ENCODE assay signal across 8 cellular contexts in genomic region chr3:64023187-64023860, GRCh38. TPM values are rescaled to one million over a fixed set of nuclear protein-coding genes. Genes with fewer than 3 reads are reported as not detected.
DNase-seq lines count a peak whose midpoint lies in the region; ATAC-seq and TF ChIP-seq lines count a peak whose summit lies in the region.

TSS of gene PSMD6 (minus strand) at chr3:64023494. CDS start at chr3:64023419, 75 bp downstream.

- ATAC-seq in GM21723 (IDR thresholded peaks at IDR 0.05; ENCODE audit: unreplicated experiment) (peak; percentile 99), RWPE2 (ENCODE audit: low read depth) (peak; percentile 89)
- peak; percentile 95 for ATAC-seq in stimulated activated naive CD8-positive, alpha-beta T cell treated with anti-CD3 and anti-CD28 coated beads, Interleukin-15, amount 100 ng/mL, for 72 hours

- H3K4me3 ChIP-seq in RWPE2 (ENCODE audit: severe bottlenecking) (peak within 1 kb of the TSS; percentile 83), fibroblast of the aortic adventitia (ENCODE audit: low read depth, low read length) (peak within 1 kb of the TSS; percentile 95)

- peaks cover 5% of the 10 kb centered on the region for H3K4me1 ChIP-seq in RWPE2 (ENCODE audit: insufficient read depth, poor library complexity, severe bottlenecking)

- H3K36me3 Mint-ChIP-seq in nephron (ENCODE audit: low read depth) = peaks cover 25% of the 10 kb centered on the region

- DNase-seq in ELF-1 (ENCODE audit: low read depth, low spot score) (peak; percentile 92), KG1 (lab: John Stamatoyannopoulos, UW) (peak; percentile 87), RWPE2 (ENCODE audit: low spot score) (peak; percentile 85), fibroblast of the aortic adventitia (ENCODE audit: low read depth) (peak; percentile 78)
- peak; percentile 90 for DNase-seq in activated T-helper 9 cell treated with anti-CD3 and anti-CD28 coated beads, Interleukin-2, amount 50 U/mL, for 16 hours (ENCODE audit: low read depth)
- peak; percentile 94 to 96 for DNase-seq in stimulated activated naive CD8-positive, alpha-beta T cell treated with anti-CD3 and anti-CD28 coated beads, Interleukin-15, amount 100 ng/mL, for 72 hours

- H3K4me1 Mint-ChIP-seq in nephron = peaks cover 22% of the 10 kb centered on the region
- peaks cover 30% of the 10 kb centered on the region for H3K4me1 Mint-ChIP-seq in stimulated activated naive CD8-positive, alpha-beta T cell treated with anti-CD3 and anti-CD28 coated beads, Interleukin-15, amount 100 ng/mL, for 72 hours

- TF ChIP-seq CTCF in RWPE2 (IDR thresholded peaks at IDR 0.05; ENCODE audit: poor library complexity, severe bottlenecking) (peak; percentile 99), fibroblast of the aortic adventitia (IDR thresholded peaks at IDR 0.05; ENCODE audit: insufficient read depth, low read length) (peak; percentile 99), nephron (IDR thresholded peaks at IDR 0.05; ENCODE audit: unreplicated experiment in 3 of 3) (peak; percentile 100)

- no peaks in the 10 kb centered on the region for H3K9me3 ChIP-seq in RWPE2 (ENCODE audit: severe bottlenecking)

- no peaks in the 10 kb centered on the region for H3K9me3 Mint-ChIP-seq in nephron
- no peaks in the 10 kb centered on the region for H3K9me3 Mint-ChIP-seq in stimulated activated naive CD8-positive, alpha-beta T cell treated with anti-CD3 and anti-CD28 coated beads, Interleukin-15, amount 100 ng/mL, for 72 hours

- H3K27me3 Mint-ChIP-seq in nephron (ENCODE audit: low read depth) = peaks cover 5% of the 10 kb centered on the region
- peaks cover 13% of the 10 kb centered on the region for H3K27me3 Mint-ChIP-seq in stimulated activated naive CD8-positive, alpha-beta T cell treated with anti-CD3 and anti-CD28 coated beads, Interleukin-15, amount 100 ng/mL, for 72 hours

- H3K4me3 Mint-ChIP-seq in nephron = peak within 1 kb of the TSS; percentile 90 to 94 (median 92)
- H3K4me3 Mint-ChIP-seq in stimulated activated naive CD8-positive, alpha-beta T cell treated with anti-CD3 and anti-CD28 coated beads, Interleukin-15, amount 100 ng/mL, for 72 hours = peak within 1 kb of the TSS; percentile 94

- no peaks in the 10 kb centered on the region for H3K27me3 ChIP-seq in RWPE2 (ENCODE audit: insufficient read depth, poor library complexity, severe bottlenecking)

- H3K36me3 ChIP-seq in RWPE2 (ENCODE audit: low read depth) = peaks cover 40% of the 10 kb centered on the region

- peak within 1 kb of the TSS in 2 of 3 experiments; percentile 78 to 82 for H3K27ac Mint-ChIP-seq in nephron
- peak within 1 kb of the TSS; percentile 92 to 99 for H3K27ac Mint-ChIP-seq in stimulated activated naive CD8-positive, alpha-beta T cell treated with anti-CD3 and anti-CD28 coated beads, Interleukin-15, amount 100 ng/mL, for 72 hours

- peak within 1 kb of the TSS; percentile 48 for H3K27ac ChIP-seq in RWPE2 (ENCODE audit: poor library complexity, severe bottlenecking)

RNA-seq across cellular contexts. Expression of gene PSMD6, which starts in this region (rescaled TPM):
- total RNA-seq in fibroblast of the aortic adventitia (ENCODE audit: low replicate concordance) = 67.1 and 72.8 TPM in 2 replicates

Comparison
In these comparisons a context has a peak if more than half of its experiments do, and no peak if none do; other contexts are left out.
1. Peak in every context shown above with its lines: DNase-seq, ATAC-seq, H3K4me3 ChIP-seq and H3K27ac ChIP-seq.